ENCODE assay signal across 8 cellular contexts in genomic region chr1:97820470-97821188, GRCh38.
A peak's percentile ranks its signal among the peaks of the same experiment; 100 is the strongest.
DNase-seq lines count a peak whose midpoint lies in the region; ATAC-seq and TF ChIP-seq lines count a peak whose summit lies in the region.

No MANE protein-coding gene starts in this region.

- H3K27me3 ChIP-seq in GM23248 (replicated peaks; ENCODE audit: insufficient read depth): no peaks in the 10 kb centered on the region

- H3K36me3 Mint-ChIP-seq in nephron progenitor cell (ENCODE audit: low read depth): no peaks in the 10 kb centered on the region

- H3K4me3 Mint-ChIP-seq in nephron progenitor cell: no peak overlapping the region

- H3K9me3 ChIP-seq in GM23248 (ENCODE audit: low read depth): no peaks in the 10 kb centered on the region

- no peaks in the 10 kb centered on the region for H3K79me2 ChIP-seq in GM23248 (ENCODE audit: insufficient read depth)

- no peak overlapping the region for H2AFZ ChIP-seq in GM23248

- H3K36me3 ChIP-seq in GM23248 (ENCODE audit: low read depth): no peaks in the 10 kb centered on the region; the same call in 1 of the 2 replicates

- H3K4me2 ChIP-seq in GM23248 (ENCODE audit: unreplicated experiment): no peak overlapping the region

- in situ Hi-C loops in GM23248 (cut with MboI): no loop called here

- H3K4me3 ChIP-seq in GM23248: no peak overlapping the region

- no peaks in the 10 kb centered on the region for H3K4me1 Mint-ChIP-seq in nephron progenitor cell

- H3K27me3 Mint-ChIP-seq in nephron progenitor cell (ENCODE audit: low read depth, poor library complexity): peaks cover 4% of the 10 kb centered on the region

- no peaks in the 10 kb centered on the region for H3K9me2 ChIP-seq in GM23248 (ENCODE audit: insufficient read depth)

- DNase-seq in GF-D8 (lab: John Stamatoyannopoulos, UW) (peak; percentile 11), GM23248 (peak; percentile 47), NCI-H2107 (lab: John Stamatoyannopoulos, UW) (peak; percentile 16), cerebellar cortex (ENCODE audit: low spot score) (peak; percentile 3), nephron progenitor cell (no peak), NCI-H510A treated with DMSO at 0.1 percent for 48 hours (lab: John Stamatoyannopoulos, UW) (no peak)
- no peak for DNase-seq in stimulated activated naive CD4-positive, alpha-beta T cell treated with Interleukin-2 at 50 U/mL for 16 hours (lab: John Stamatoyannopoulos, UW)

- H3F3A ChIP-seq in GM23248 (ENCODE audit: insufficient read depth): no peaks in the 10 kb centered on the region

- peak; percentile 48 for TF ChIP-seq CTCF in nephron progenitor cell (IDR thresholded peaks at IDR 0.05)

- WGBS in GM23248 (ENCODE audit: low coverage in 1 of 2, low lambda C conversion rate in 2 of 2, missing lambda C conversion rate in 2 of 2), 2 experiments: 76 to 77% methylated on average over 6 of the region's 6 CpGs

- no peaks in the 10 kb centered on the region; the same call in 1 of the 2 replicates for H4K20me1 ChIP-seq in GM23248 (ENCODE audit: insufficient read depth)

- H3K9ac ChIP-seq in GM23248: no peak overlapping the region

- no peak for ATAC-seq in HG03095 (IDR thresholded peaks at IDR 0.05; ENCODE audit: unreplicated experiment)

- peaks cover 5% of the 10 kb centered on the region; the same call in 1 of the 2 replicates for H3K4me1 ChIP-seq in GM23248 (ENCODE audit: insufficient read depth)

- no peak overlapping the region for H3K27ac ChIP-seq in GM23248

- no peaks in the 10 kb centered on the region for H3K9me3 Mint-ChIP-seq in nephron progenitor cell

- H3K27ac Mint-ChIP-seq in nephron progenitor cell: no peak overlapping the region

Comparison
In these comparisons a context has a peak if more than half of its experiments do, and no peak if none do; other contexts are left out.
1. DNase-seq: peak in GF-D8 (single experiment), GM23248 (single experiment), NCI-H2107 (single experiment) and cerebellar cortex (single experiment); none in nephron progenitor cell (single experiment), NCI-H510A treated with DMSO at 0.1 percent for 48 hours (single experiment) and stimulated activated naive CD4-positive, alpha-beta T cell treated with Interleukin-2 at 50 U/mL for 16 hours (single experiment).